ENCODE assay signal across 8 cellular contexts in the genomic region with DNA sequence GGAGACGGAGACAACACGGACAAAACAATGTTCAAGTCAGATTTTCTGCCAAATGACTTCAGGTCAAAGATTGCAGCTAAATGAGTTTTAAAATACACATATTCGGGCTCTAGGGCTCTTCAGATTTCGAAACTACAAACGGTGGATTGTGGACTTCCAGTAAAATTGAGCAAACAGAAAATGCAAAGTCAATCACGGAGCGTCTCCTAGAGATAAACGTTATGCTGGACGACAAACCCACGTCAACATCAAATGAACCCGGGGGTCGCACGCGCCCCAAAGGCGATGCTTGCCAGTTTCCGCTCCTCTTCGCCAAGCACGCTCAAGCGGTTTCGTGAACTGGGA. TPM values are rescaled to one million over a fixed set of nuclear protein-coding genes. Genes with fewer than 3 reads are reported as not detected.
DNase-seq lines count a peak whose midpoint lies in the region; ATAC-seq, FAIRE-seq and TF ChIP-seq lines count a peak whose summit lies in the region.

No MANE protein-coding gene starts in this region.

- H3K27me3 ChIP-seq in keratinocyte (ENCODE audit: control insufficient read depth, extremely low read depth, insufficient read depth, low read length), result no peaks in the 10 kb centered on the region

- H3K79me2 ChIP-seq in keratinocyte (ENCODE audit: control insufficient read depth, insufficient read depth, low read length), result peaks cover 38% of the 10 kb centered on the region

- H3K4me2 ChIP-seq in keratinocyte (ENCODE audit: control insufficient read depth, extremely low read depth, insufficient read depth, low read depth, low read length), result peak overlapping the region; percentile 79

- no peak for FAIRE-seq in keratinocyte (lab: Jason Lieb, UNC)

- dilution Hi-C loops in keratinocyte (cut with MboI; ENCODE audit: extremely low pct_ligation_motif_present, low sequenced_read_pairs), result no loop called here

- peaks cover 12% of the 10 kb centered on the region for H3K4me1 ChIP-seq in keratinocyte (ENCODE audit: control insufficient read depth, extremely low read depth, insufficient read depth, low read length)

- TF ChIP-seq CTCF in keratinocyte (optimal IDR thresholded peaks at IDR 0.05 in 1 of 3, IDR thresholded peaks at IDR 0.05 in 1 of 3, conservative IDR thresholded peaks at IDR 0.05 in 1 of 3; ENCODE audit: extremely low read depth in 1 of 3, insufficient read depth in 2 of 3, low read length in 3 of 3), result no peak

- H3K9ac ChIP-seq in keratinocyte (ENCODE audit: control insufficient read depth, extremely low read depth, insufficient read depth, low read length), result peak overlapping the region; percentile 95

- H3K9me1 ChIP-seq in keratinocyte (ENCODE audit: control insufficient read depth, extremely low read depth, insufficient read depth, low read length), result no peaks in the 10 kb centered on the region

- H3K9me3 ChIP-seq in keratinocyte (ENCODE audit: control insufficient read depth, low read depth, low read length), result no peaks in the 10 kb centered on the region

- peak overlapping the region; percentile 88 for H3K27ac ChIP-seq in keratinocyte (ENCODE audit: control insufficient read depth, insufficient read depth, low read length)

- H4K20me1 ChIP-seq in keratinocyte (ENCODE audit: control insufficient read depth, extremely low read depth, insufficient read depth, low read length), result no peaks in the 10 kb centered on the region

- peaks cover 0 to 2% of the 10 kb centered on the region in 2 experiments for H3K36me3 ChIP-seq in keratinocyte (ENCODE audit: control insufficient read depth in 2 of 2, extremely low read depth in 1 of 2, insufficient read depth in 2 of 2, low read length in 2 of 2)

- ATAC-seq in HG03520 (IDR thresholded peaks at IDR 0.05; ENCODE audit: unreplicated experiment), result peak; percentile 2
- ATAC-seq in HG02840 (IDR thresholded peaks at IDR 0.05; ENCODE audit: low FRiP score, unreplicated experiment), result no peak

- H3K4me3 ChIP-seq in keratinocyte (ENCODE audit: control insufficient read depth in 2 of 3, extremely low read depth in 1 of 3, insufficient read depth in 2 of 3, low read depth in 1 of 3, low read length in 3 of 3), result peak overlapping the region; percentile 99 to 100 (median 100)

- H2AFZ ChIP-seq in keratinocyte (ENCODE audit: control insufficient read depth, low read length), result peak overlapping the region; percentile 95

- DNase-seq in EH (ENCODE audit: low read depth), result peak; percentile 39
- DNase-seq in amniotic stem cell (lab: John Stamatoyannopoulos, UW), result peak; percentile 1
- DNase-seq in keratinocyte (ENCODE audit: low read depth, low spot score), result no peak
- peak; percentile 22 for DNase-seq in superior temporal gyrus (ENCODE audit: extremely low spot score)
- no peak for DNase-seq in GDM1 (lab: John Stamatoyannopoulos, UW)
- no peak for DNase-seq in DMS79 (lab: John Stamatoyannopoulos, UW)

RNA-seq across cellular contexts. Expression of a gene that starts 0.5 kb away (rescaled TPM):
- 52.2 to 64.9 TPM (median 56.7 TPM) in 3 replicates for polyA plus RNA-seq in keratinocyte
- polyA plus RNA-seq in keratinocyte (2011; ENCODE audit: low read depth), result 81.3 TPM
- 40.9 and 47.9 TPM in 2 replicates for polyA plus RNA-seq in keratinocyte (2011; cell fraction: cytosol; rRNA removed)
- polyA plus RNA-seq in keratinocyte (2011; cell fraction: nucleus; rRNA removed), result 86.7 and 103 TPM in 2 replicates
- polyA plus RNA-seq in keratinocyte (2012; ENCODE audit: low replicate concordance), result 40.9 and 51.0 TPM in 2 replicates
- 27.3 to 29.8 TPM (median 28.7 TPM) in 3 replicates for polyA minus RNA-seq in keratinocyte
- 27.6 TPM for polyA minus RNA-seq in keratinocyte (2011; cell fraction: cytosol; rRNA and poly(A)+ RNA removed)
- 21.7 and 28.0 TPM in 2 replicates for polyA minus RNA-seq in keratinocyte (2011; cell fraction: nucleus; rRNA and poly(A)+ RNA removed)

RNA-seq across cellular contexts. Expression of a gene that starts 38.5 kb away (rescaled TPM):
- polyA plus RNA-seq in keratinocyte, result 4.0 to 8.0 TPM (median 7.9 TPM) in 3 replicates
- polyA plus RNA-seq in keratinocyte (2011; ENCODE audit: low read depth), result 2.0 TPM
- 3.1 and 3.6 TPM in 2 replicates for polyA plus RNA-seq in keratinocyte (2011; cell fraction: cytosol; rRNA removed)
- polyA plus RNA-seq in keratinocyte (2011; cell fraction: nucleus; rRNA removed), result 21.3 and 21.9 TPM in 2 replicates
- 5.4 and 6.9 TPM in 2 replicates for polyA plus RNA-seq in keratinocyte (2012; ENCODE audit: low replicate concordance)
- polyA minus RNA-seq in keratinocyte, result 1.2 to 7.1 TPM (median 3.5 TPM) in 3 replicates
- polyA minus RNA-seq in keratinocyte (2011; cell fraction: cytosol; rRNA and poly(A)+ RNA removed), result 2.9 TPM
- 7.1 and 10.5 TPM in 2 replicates for polyA minus RNA-seq in keratinocyte (2011; cell fraction: nucleus; rRNA and poly(A)+ RNA removed)

RNA-seq across cellular contexts. Expression of a gene that starts 44.5 kb away (rescaled TPM):
- 3.1 to 3.7 TPM (median 3.5 TPM) in 3 replicates for polyA plus RNA-seq in keratinocyte
- 1.2 TPM for polyA plus RNA-seq in keratinocyte (2011; ENCODE audit: low read depth)
- polyA plus RNA-seq in keratinocyte (2011; cell fraction: cytosol; rRNA removed), result 1.9 and 2.4 TPM in 2 replicates
- polyA plus RNA-seq in keratinocyte (2011; cell fraction: nucleus; rRNA removed), result 3.3 and 3.4 TPM in 2 replicates
- polyA plus RNA-seq in keratinocyte (2012; ENCODE audit: low replicate concordance), result 2.8 and 3.3 TPM in 2 replicates
- polyA minus RNA-seq in keratinocyte, result 5.0 to 8.0 TPM (median 5.4 TPM) in 3 replicates
- polyA minus RNA-seq in keratinocyte (2011; cell fraction: cytosol; rRNA and poly(A)+ RNA removed), result 3.3 TPM
- polyA minus RNA-seq in keratinocyte (2011; cell fraction: nucleus; rRNA and poly(A)+ RNA removed), result 3.9 and 5.5 TPM in 2 replicates

Comparison
In these comparisons a context has a peak if more than half of its experiments do, and no peak if none do; other contexts are left out.
1. DNase-seq: peak in EH (single experiment), amniotic stem cell (single experiment) and superior temporal gyrus (single experiment); none in keratinocyte (single experiment), GDM1 (single experiment) and DMS79 (single experiment).